Comparison of ENCODE assay signal across 15 cellular contexts in the genomic region with DNA sequence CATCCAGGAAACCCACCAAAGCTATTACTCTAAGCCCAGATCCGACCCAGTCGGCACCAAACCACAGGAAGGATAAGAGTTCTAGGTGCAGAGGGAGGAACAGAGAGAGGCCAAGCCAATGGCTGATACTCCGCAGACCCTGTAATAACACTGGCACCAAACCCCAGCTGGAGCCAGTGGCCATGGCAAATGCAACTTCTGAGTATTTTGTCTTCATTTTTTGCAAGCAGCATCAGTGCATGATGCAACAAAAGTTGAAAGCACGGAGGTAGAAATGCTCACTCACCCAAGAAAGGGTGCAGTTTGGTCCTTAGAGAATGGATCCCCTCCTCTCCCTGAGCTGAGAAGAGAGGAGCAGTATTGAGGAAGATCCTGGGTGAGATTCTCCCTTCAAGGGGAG. TPM values are rescaled to one million over a fixed set of nuclear protein-coding genes. Genes with fewer than 3 reads are reported as not detected.
DNase-seq lines count a peak whose midpoint lies in the region; ATAC-seq and TF ChIP-seq lines count a peak whose summit lies in the region.
"Had no signal": no experiment of that assay in that cellular context is flagged by ENCODE, and none has a peak within 500 bp of the region (broad histone marks: within the 10 kb centered on the region; RNA-seq: fewer than 3 reads in every experiment).

No MANE protein-coding gene starts in this region.

- peak overlapping the region; percentile 29 to 44 for H3K27ac Mint-ChIP-seq in stimulated activated naive CD8-positive, alpha-beta T cell treated with anti-CD3 and anti-CD28 coated beads, Interleukin-15, amount 100 ng/mL, for 72 hours
- peak overlapping the region; percentile 47 for H3K27ac Mint-ChIP-seq in activated T-helper 2 cell treated with anti-CD3 and anti-CD28 coated beads, Interferon-gamma antibody, Interleukin-2, Interleukin-4, amounts not matched to agents 10 μg/mL and 5 μg/mL and 100 μg/mL, durations not matched to agents 14 hours and 24 hours and 36 hours
- H3K27ac Mint-ChIP-seq in mesothelial cell of epicardium = no peak overlapping the region
- H3K27ac Mint-ChIP-seq: HFFc6 had no signal

- H3K4me1 Mint-ChIP-seq in stimulated activated naive CD8-positive, alpha-beta T cell treated with anti-CD3 and anti-CD28 coated beads, Interleukin-15, amount 100 ng/mL, for 72 hours = peaks cover 70% of the 10 kb centered on the region
- peaks cover 42% of the 10 kb centered on the region for H3K4me1 Mint-ChIP-seq in activated T-helper 2 cell treated with anti-CD3 and anti-CD28 coated beads, Interferon-gamma antibody, Interleukin-2, Interleukin-4, amounts not matched to agents 10 μg/mL and 5 μg/mL and 100 μg/mL, durations not matched to agents 14 hours and 24 hours and 36 hours (ENCODE audit: low read depth)
- peaks cover 2% of the 10 kb centered on the region for H3K4me1 Mint-ChIP-seq in mesothelial cell of epicardium

- peaks cover 44% of the 10 kb centered on the region for H3K27me3 Mint-ChIP-seq in stimulated activated naive CD8-positive, alpha-beta T cell treated with anti-CD3 and anti-CD28 coated beads, Interleukin-15, amount 100 ng/mL, for 72 hours
- peaks cover 26% of the 10 kb centered on the region for H3K27me3 Mint-ChIP-seq in activated T-helper 2 cell treated with anti-CD3 and anti-CD28 coated beads, Interferon-gamma antibody, Interleukin-2, Interleukin-4, amounts not matched to agents 10 μg/mL and 5 μg/mL and 100 μg/mL, durations not matched to agents 14 hours and 24 hours and 36 hours (ENCODE audit: low read depth)
- peaks cover 63% of the 10 kb centered on the region for H3K27me3 Mint-ChIP-seq in mesothelial cell of epicardium (ENCODE audit: low read depth)

- POLR2A ChIA-PET in GM10248 (lab: Yijun Ruan, JAX) = no interaction called here

- H3K9me3 Mint-ChIP-seq in stimulated activated naive CD8-positive, alpha-beta T cell treated with anti-CD3 and anti-CD28 coated beads, Interleukin-15, amount 100 ng/mL, for 72 hours = no peaks in the 10 kb centered on the region
- no peaks in the 10 kb centered on the region for H3K9me3 Mint-ChIP-seq in activated T-helper 2 cell treated with anti-CD3 and anti-CD28 coated beads, Interferon-gamma antibody, Interleukin-2, Interleukin-4, amounts not matched to agents 10 μg/mL and 5 μg/mL and 100 μg/mL, durations not matched to agents 14 hours and 24 hours and 36 hours
- H3K9me3 Mint-ChIP-seq in mesothelial cell of epicardium = no peaks in the 10 kb centered on the region
- H3K9me3 Mint-ChIP-seq: HFFc6 had no signal

- peak overlapping the region; percentile 60 to 74 for H3K4me3 Mint-ChIP-seq in stimulated activated naive CD8-positive, alpha-beta T cell treated with anti-CD3 and anti-CD28 coated beads, Interleukin-15, amount 100 ng/mL, for 72 hours
- peak overlapping the region; percentile 20 for H3K4me3 Mint-ChIP-seq in activated T-helper 2 cell treated with anti-CD3 and anti-CD28 coated beads, Interferon-gamma antibody, Interleukin-2, Interleukin-4, amounts not matched to agents 10 μg/mL and 5 μg/mL and 100 μg/mL, durations not matched to agents 14 hours and 24 hours and 36 hours (ENCODE audit: low read depth)
- peak overlapping the region; percentile 45 for H3K4me3 Mint-ChIP-seq in mesothelial cell of epicardium
- H3K4me3 Mint-ChIP-seq: HFFc6 had no signal

- no peak for TF ChIP-seq CTCF in mesothelial cell of epicardium (IDR thresholded peaks at IDR 0.05; ENCODE audit: unreplicated experiment)
- TF ChIP-seq CTCF in GM10248 (IDR thresholded peaks at IDR 0.05; ENCODE audit: control extremely low read depth, extremely low read depth, low read depth, missing control alignments) = no peak

- H3K36me3 Mint-ChIP-seq in activated T-helper 2 cell treated with anti-CD3 and anti-CD28 coated beads, Interferon-gamma antibody, Interleukin-2, Interleukin-4, amounts not matched to agents 10 μg/mL and 5 μg/mL and 100 μg/mL, durations not matched to agents 14 hours and 24 hours and 36 hours (ENCODE audit: low read depth) = peaks cover 4% of the 10 kb centered on the region
- no peaks in the 10 kb centered on the region for H3K36me3 Mint-ChIP-seq in mesothelial cell of epicardium

- intact Hi-C loops in activated T-helper 2 cell treated with anti-CD3 and anti-CD28 coated beads, Interferon-gamma antibody, Interleukin-2, Interleukin-4, amounts not matched to agents 10 μg/mL and 5 μg/mL and 100 μg/mL, durations not matched to agents 14 hours and 24 hours and 36 hours (cut with micrococcal nuclease) = loop anchor here (5.0 kb wide), 1 partner anchor 39 kb away; the partner anchor contains the start of gene HDHD5

- no peak for ATAC-seq in stimulated activated naive CD8-positive, alpha-beta T cell treated with anti-CD3 and anti-CD28 coated beads, Interleukin-15, amount 100 ng/mL, for 72 hours
- ATAC-seq in stimulated activated naive CD8-positive, alpha-beta T cell treated with anti-CD3 and anti-CD28 coated beads, Interleukin-15, Interleukin-2, amounts not matched to agents 100 U/mL and 50 U/mL, for 24 hours = no peak
- ATAC-seq in HG02981 (IDR thresholded peaks at IDR 0.05; ENCODE audit: unreplicated experiment) (no peak), GM19397 (IDR thresholded peaks at IDR 0.05; ENCODE audit: unreplicated experiment) (no peak), HG02678 (IDR thresholded peaks at IDR 0.05; ENCODE audit: unreplicated experiment) (no peak)

- no peak for DNase-seq in stimulated activated naive CD8-positive, alpha-beta T cell treated with anti-CD3 and anti-CD28 coated beads, Interleukin-15, amount 100 ng/mL, for 72 hours
- DNase-seq in stimulated activated naive CD8-positive, alpha-beta T cell treated with anti-CD3 and anti-CD28 coated beads, Interleukin-15, Interleukin-2, amounts not matched to agents 100 U/mL and 50 U/mL, for 24 hours = no peak
- DNase-seq in activated T-helper 2 cell treated with anti-CD3 and anti-CD28 coated beads, Interferon-gamma antibody, Interleukin-2, Interleukin-4, amounts not matched to agents 10 μg/mL and 5 μg/mL and 100 μg/mL, durations not matched to agents 14 hours and 24 hours and 36 hours (ENCODE audit: low spot score) = no peak
- DNase-seq in mesothelial cell of epicardium (ENCODE audit: low spot score in 2 of 2, unreplicated experiment in 2 of 2) = no peak
- no peak for DNase-seq in GM10248 (ENCODE audit: extremely low spot score)
- DNase-seq: foreskin melanocyte, HFFc6, KBM-7, NCI-H1436 treated with DMSO at 0.1 percent for 48 hours, stomach, WERI-Rb-1 had no signal

- CTCF ChIA-PET in GM10248 (lab: Yijun Ruan, JAX) = interaction anchor here (1.1 to 1.6 kb wide), 2 partner anchors 54 to 383 kb away, joined by 3 to 6 read pairs; no protein-coding TSS in a partner anchor

RNA-seq across cellular contexts. Expression of gene TMEM121B, which starts 2.8 kb away (rescaled TPM):
- total RNA-seq in activated T-helper 2 cell treated with anti-CD3 and anti-CD28 coated beads, Interferon-gamma antibody, Interleukin-2, Interleukin-4, amounts not matched to agents 10 μg/mL and 5 μg/mL and 100 μg/mL, durations not matched to agents 14 hours and 24 hours and 36 hours = 0.05 and 0.09 TPM in 2 replicates
- 1.0 to 1.1 TPM (median 1.1 TPM) in 3 replicates for total RNA-seq in mesothelial cell of epicardium
- total RNA-seq: NCI-H460 had no signal

RNA-seq across cellular contexts. Expression of gene IL17RA, which starts 33.5 kb away (rescaled TPM):
- total RNA-seq in activated T-helper 2 cell treated with anti-CD3 and anti-CD28 coated beads, Interferon-gamma antibody, Interleukin-2, Interleukin-4, amounts not matched to agents 10 μg/mL and 5 μg/mL and 100 μg/mL, durations not matched to agents 14 hours and 24 hours and 36 hours = 16.8 and 17.6 TPM in 2 replicates
- total RNA-seq in mesothelial cell of epicardium = 11.1 to 11.8 TPM (median 11.8 TPM) in 3 replicates

RNA-seq across cellular contexts. Expression of gene HDHD5, which starts 40.7 kb away (rescaled TPM):
- 44.3 and 44.8 TPM in 2 replicates for total RNA-seq in activated T-helper 2 cell treated with anti-CD3 and anti-CD28 coated beads, Interferon-gamma antibody, Interleukin-2, Interleukin-4, amounts not matched to agents 10 μg/mL and 5 μg/mL and 100 μg/mL, durations not matched to agents 14 hours and 24 hours and 36 hours
- total RNA-seq in mesothelial cell of epicardium = 42.3 to 47.1 TPM (median 42.6 TPM) in 3 replicates
